Comparison of ENCODE assay signal across 37 cellular contexts in genomic region chr15:73105064-73105463, GRCh38.
"Had no signal": no experiment of that assay in that cellular context is flagged by ENCODE, and none has a peak within 500 bp of the region (broad histone marks: within the 10 kb centered on the region; RNA-seq: fewer than 3 reads in every experiment).

No MANE protein-coding gene starts in this region.

- ATAC-seq: activated CD8-positive, alpha-beta T cell treated with anti-CD3 and anti-CD28 coated beads for 36 hours; activated naive CD4-positive, alpha-beta T cell treated with anti-CD3 and anti-CD28 coated beads, Interleukin-2, amount 50 U/mL, for 72 hours; activated T-cell treated with anti-CD3 and anti-CD28 coated beads, Interleukin-2, amount 50 U/mL, for 4 hours; activated T-cell treated with anti-CD3 and anti-CD28 coated beads, Interleukin-2, amount 50 U/mL, for 72 hours; activated T-helper 17 cell treated with anti-CD3 and anti-CD28 coated beads, Interleukin-2, amount 50 U/mL, for 72 hours had no signal

- H3K27me3 ChIP-seq: adrenal gland, ascending aorta, breast epithelium had no signal

- H3K4me1 ChIP-seq: adrenal gland, ascending aorta, breast epithelium had no signal

- H3K27ac ChIP-seq: adrenal gland, ascending aorta, breast epithelium, VCaP had no signal

- H3K36me3 ChIP-seq: adrenal gland, ascending aorta, breast epithelium had no signal

- H3K9me3 Mint-ChIP-seq: activated B cell treated with CpG ODN at 0.5 μM for 24 hours; activated CD4-positive, alpha-beta memory T cell treated with anti-CD3 and anti-CD28 coated beads for 36 hours; activated CD4-positive, alpha-beta T cell treated with anti-CD3 and anti-CD28 coated beads, Interleukin-2, amount 10 ng/mL, durations not matched to agents 24 days and 14 days; activated CD8-positive, alpha-beta T cell treated with anti-CD3 and anti-CD28 coated beads for 36 hours; activated naive CD4-positive, alpha-beta T cell treated with anti-CD3 and anti-CD28 coated beads for 36 hours; activated naive CD4-positive, alpha-beta T cell treated with anti-CD3 and anti-CD28 coated beads, Interleukin-2, amount 50 U/mL, for 72 hours; activated naive CD8-positive, alpha-beta T cell treated with anti-CD3 and anti-CD28 coated beads for 36 hours; activated T-cell treated with anti-CD3 and anti-CD28 coated beads, Interleukin-2, amount 50 U/mL, for 4 hours; activated T-cell treated with anti-CD3 and anti-CD28 coated beads, Interleukin-2, amount 50 U/mL, for 72 hours; activated T-helper 1 cell treated with anti-CD3 and anti-CD28 coated beads, Interleukin-12 subunit alpha, Interleukin-12 subunit beta, Interleukin-2, Interleukin-4 antibody, amounts not matched to agents 30 ng/mL and 10 ng/mL and 1 ng/mL, durations not matched to agents 14 hours and 24 hours and 36 hours; activated T-helper 17 cell treated with anti-CD3 and anti-CD28 coated beads, Interleukin-2, amount 50 U/mL, for 72 hours; brain; T-helper 1 cell treated with Interleukin-12 subunit alpha and Interleukin-12 subunit beta and Interleukin-4 antibody, amounts not matched to agents 30 μg/mL and 1 μg/mL, for 36 hours; T-helper 2 cell treated with Interferon-gamma antibody and Interleukin-4, amounts not matched to agents 5 μg/mL and 100 μg/mL, for 36 hours had no signal

- DNase-seq: activated B cell treated with CpG ODN at 0.5 μM for 24 hours; activated CD4-positive, alpha-beta memory T cell treated with anti-CD3 and anti-CD28 coated beads for 36 hours; activated CD4-positive, alpha-beta T cell treated with anti-CD3 and anti-CD28 coated beads for 4 hours; activated CD4-positive, alpha-beta T cell treated with anti-CD3 and anti-CD28 coated beads, Interleukin-2, amount 10 ng/mL, durations not matched to agents 24 days and 14 days; activated CD4-positive, alpha-beta T cell treated with anti-CD3 and anti-CD28 coated beads, Interleukin-2, amount 50 U/mL, for 1 hour; activated CD4-positive, alpha-beta T cell treated with anti-CD3 and anti-CD28 coated beads, Interleukin-2, amount 50 U/mL, for 4 hours; activated CD4-positive, CD25-positive, alpha-beta regulatory T cell treated with anti-CD3 and anti-CD28 coated beads, Interleukin-2, amount 50 U/mL, for 72 hours; activated CD8-positive, alpha-beta memory T cell treated with anti-CD3 and anti-CD28 coated beads, Interleukin-2, amount 50 U/mL, for 4 hours; activated CD8-positive, alpha-beta T cell treated with anti-CD3 and anti-CD28 coated beads for 36 hours; activated effector memory CD4-positive, alpha-beta T cell treated with anti-CD3 and anti-CD28 coated beads, Interleukin-2, amount 50 U/mL, for 16 hours; activated gamma-delta T cell treated with Interleukin-2 at 50 U/mL for 16 hours; activated naive CD4-positive, alpha-beta T cell; activated naive CD4-positive, alpha-beta T cell treated with anti-CD3 and anti-CD28 coated beads for 36 hours; activated naive CD4-positive, alpha-beta T cell treated with anti-CD3 and anti-CD28 coated beads, Interleukin-2, amount 50 U/mL, for 16 hours; activated naive CD8-positive, alpha-beta T cell treated with anti-CD3 and anti-CD28 coated beads for 36 hours; activated T-cell treated with anti-CD3 and anti-CD28 coated beads for 4 hours; activated T-cell treated with anti-CD3 and anti-CD28 coated beads, Interleukin-2, amount 50 U/mL, for 1 hour; activated T-cell treated with anti-CD3 and anti-CD28 coated beads, Interleukin-2, amount 50 U/mL, for 4 hours; activated T-cell treated with anti-CD3 and anti-CD28 coated beads, Interleukin-2, amount 50 U/mL, for 72 hours; adrenal gland; amygdala; anterior cingulate cortex; central memory CD4-positive, alpha-beta T cell; SW 1271; T-helper 1 cell; T-helper 2 cell; T-helper 9 cell had no signal

- H3K4me3 ChIP-seq: adrenal gland, ascending aorta, breast epithelium had no signal

- H3K4me1 Mint-ChIP-seq: activated B cell treated with CpG ODN at 0.5 μM for 24 hours; activated CD4-positive, alpha-beta T cell treated with anti-CD3 and anti-CD28 coated beads, Interleukin-2, amount 10 ng/mL, durations not matched to agents 24 days and 14 days; activated naive CD8-positive, alpha-beta T cell treated with anti-CD3 and anti-CD28 coated beads for 36 hours; activated T-helper 17 cell treated with anti-CD3 and anti-CD28 coated beads, Interleukin-2, amount 50 U/mL, for 72 hours had no signal

- H3K9me3 ChIP-seq: adrenal gland, ascending aorta, breast epithelium had no signal

- FAIRE-seq: TTC549 had no signal

- H3K27ac Mint-ChIP-seq: activated B cell treated with CpG ODN at 0.5 μM for 24 hours; activated CD4-positive, alpha-beta memory T cell treated with anti-CD3 and anti-CD28 coated beads for 36 hours; activated CD4-positive, alpha-beta T cell treated with anti-CD3 and anti-CD28 coated beads, Interleukin-2, amount 10 ng/mL, durations not matched to agents 24 days and 14 days; activated CD8-positive, alpha-beta T cell treated with anti-CD3 and anti-CD28 coated beads for 36 hours; activated naive CD4-positive, alpha-beta T cell treated with anti-CD3 and anti-CD28 coated beads for 36 hours; activated naive CD4-positive, alpha-beta T cell treated with anti-CD3 and anti-CD28 coated beads, Interleukin-2, amount 50 U/mL, for 72 hours; activated naive CD8-positive, alpha-beta T cell treated with anti-CD3 and anti-CD28 coated beads for 36 hours; activated T-cell treated with anti-CD3 and anti-CD28 coated beads, Interleukin-2, amount 50 U/mL, for 72 hours; activated T-helper 1 cell treated with anti-CD3 and anti-CD28 coated beads, Interleukin-12 subunit alpha, Interleukin-12 subunit beta, Interleukin-2, Interleukin-4 antibody, amounts not matched to agents 30 ng/mL and 10 ng/mL and 1 ng/mL, durations not matched to agents 14 hours and 24 hours and 36 hours; activated T-helper 17 cell treated with anti-CD3 and anti-CD28 coated beads, Interleukin-2, amount 50 U/mL, for 72 hours; brain; T-helper 1 cell treated with Interleukin-12 subunit alpha and Interleukin-12 subunit beta and Interleukin-4 antibody, amounts not matched to agents 30 μg/mL and 1 μg/mL, for 36 hours; T-helper 2 cell treated with Interferon-gamma antibody and Interleukin-4, amounts not matched to agents 5 μg/mL and 100 μg/mL, for 36 hours had no signal

- H3K36me3 Mint-ChIP-seq: activated CD4-positive, alpha-beta memory T cell treated with anti-CD3 and anti-CD28 coated beads for 36 hours; activated naive CD4-positive, alpha-beta T cell treated with anti-CD3 and anti-CD28 coated beads, Interleukin-2, amount 50 U/mL, for 72 hours; activated naive CD8-positive, alpha-beta T cell treated with anti-CD3 and anti-CD28 coated beads for 36 hours; brain had no signal

- H3K4me3 Mint-ChIP-seq: activated B cell treated with CpG ODN at 0.5 μM for 24 hours; activated CD4-positive, alpha-beta memory T cell treated with anti-CD3 and anti-CD28 coated beads for 36 hours; activated CD4-positive, alpha-beta T cell treated with anti-CD3 and anti-CD28 coated beads, Interleukin-2, amount 10 ng/mL, durations not matched to agents 24 days and 14 days; activated CD8-positive, alpha-beta T cell treated with anti-CD3 and anti-CD28 coated beads for 36 hours; activated naive CD4-positive, alpha-beta T cell treated with anti-CD3 and anti-CD28 coated beads for 36 hours; activated naive CD8-positive, alpha-beta T cell treated with anti-CD3 and anti-CD28 coated beads for 36 hours; activated T-cell treated with anti-CD3 and anti-CD28 coated beads, Interleukin-2, amount 50 U/mL, for 4 hours; activated T-cell treated with anti-CD3 and anti-CD28 coated beads, Interleukin-2, amount 50 U/mL, for 72 hours; activated T-helper 1 cell treated with anti-CD3 and anti-CD28 coated beads, Interleukin-12 subunit alpha, Interleukin-12 subunit beta, Interleukin-2, Interleukin-4 antibody, amounts not matched to agents 30 ng/mL and 10 ng/mL and 1 ng/mL, durations not matched to agents 14 hours and 24 hours and 36 hours; activated T-helper 17 cell treated with anti-CD3 and anti-CD28 coated beads, Interleukin-2, amount 50 U/mL, for 72 hours; brain; T-helper 1 cell treated with Interleukin-12 subunit alpha and Interleukin-12 subunit beta and Interleukin-4 antibody, amounts not matched to agents 30 μg/mL and 1 μg/mL, for 36 hours; T-helper 2 cell treated with Interferon-gamma antibody and Interleukin-4, amounts not matched to agents 5 μg/mL and 100 μg/mL, for 36 hours had no signal
